Comparison of ENCODE assay signal across 20 cellular contexts in genomic region chr5:147617191-147617606, GRCh38.
"Had no signal": no experiment of that assay in that cellular context is flagged by ENCODE, and none has a peak within 500 bp of the region (broad histone marks: within the 10 kb centered on the region; RNA-seq: fewer than 3 reads in every experiment).

No MANE protein-coding gene starts in this region.

- H3K9me3 ChIP-seq: left lung, upper lobe of left lung had no signal

- H3K27me3 ChIP-seq: foreskin keratinocyte, left lung, upper lobe of left lung had no signal

- H3K4me1 Mint-ChIP-seq: central memory CD8-positive, alpha-beta T cell; T-cell had no signal

- H3K4me1 ChIP-seq: foreskin keratinocyte, left lung, upper lobe of left lung had no signal

- H3K27ac ChIP-seq: foreskin keratinocyte, left lung, upper lobe of left lung, VCaP had no signal

- H3K4me3 ChIP-seq: left lung, upper lobe of left lung had no signal

- H3K27me3 Mint-ChIP-seq: activated CD8-positive, alpha-beta T cell treated with anti-CD3 and anti-CD28 coated beads for 36 hours; activated naive CD8-positive, alpha-beta T cell treated with anti-CD3 and anti-CD28 coated beads, Interleukin-2, amount 50 U/mL, for 24 hours; central memory CD8-positive, alpha-beta T cell; stimulated activated naive CD8-positive, alpha-beta T cell treated with anti-CD3 and anti-CD28 coated beads, Interleukin-15, Interleukin-2, amounts not matched to agents 100 ng/mL and 50 ng/mL, for 24 hours; T-cell had no signal

- H3K4me3 Mint-ChIP-seq: activated CD8-positive, alpha-beta T cell treated with anti-CD3 and anti-CD28 coated beads for 36 hours; activated naive CD8-positive, alpha-beta T cell treated with anti-CD3 and anti-CD28 coated beads, Interleukin-2, amount 50 U/mL, for 24 hours; activated T-helper 1 cell treated with anti-CD3 and anti-CD28 coated beads, Interleukin-12 subunit alpha, Interleukin-12 subunit beta, Interleukin-2, Interleukin-4 antibody, amounts not matched to agents 30 ng/mL and 10 ng/mL and 1 ng/mL, durations not matched to agents 14 hours and 24 hours and 36 hours; central memory CD8-positive, alpha-beta T cell; stimulated activated naive CD8-positive, alpha-beta T cell treated with anti-CD3 and anti-CD28 coated beads, Interleukin-15, Interleukin-2, amounts not matched to agents 100 ng/mL and 50 ng/mL, for 24 hours; T-cell had no signal

- H3K9me3 Mint-ChIP-seq: activated CD8-positive, alpha-beta T cell treated with anti-CD3 and anti-CD28 coated beads for 36 hours; activated naive CD8-positive, alpha-beta T cell treated with anti-CD3 and anti-CD28 coated beads, Interleukin-2, amount 50 U/mL, for 24 hours; activated T-helper 1 cell treated with anti-CD3 and anti-CD28 coated beads, Interleukin-12 subunit alpha, Interleukin-12 subunit beta, Interleukin-2, Interleukin-4 antibody, amounts not matched to agents 30 ng/mL and 10 ng/mL and 1 ng/mL, durations not matched to agents 14 hours and 24 hours and 36 hours; central memory CD8-positive, alpha-beta T cell; stimulated activated naive CD8-positive, alpha-beta T cell treated with anti-CD3 and anti-CD28 coated beads, Interleukin-15, Interleukin-2, amounts not matched to agents 100 ng/mL and 50 ng/mL, for 24 hours had no signal

- DNase-seq: activated CD4-positive, alpha-beta T cell treated with anti-CD3 and anti-CD28 coated beads for 4 hours; activated CD8-positive, alpha-beta memory T cell treated with anti-CD3 and anti-CD28 coated beads, Interleukin-2, amount 50 U/mL, for 48 hours; activated CD8-positive, alpha-beta T cell treated with anti-CD3 and anti-CD28 coated beads for 36 hours; activated naive CD4-positive, alpha-beta T cell; activated naive CD8-positive, alpha-beta T cell treated with anti-CD3 and anti-CD28 coated beads, Interleukin-2, amount 50 U/mL, for 24 hours; dermis blood vessel endothelial cell; foreskin keratinocyte; head of caudate nucleus; islet precursor cell; left lung; mesendoderm; stimulated activated CD4-positive, alpha-beta T cell treated with anti-CD3 and anti-CD28 coated beads, Interleukin-4, amount 100 ng/mL, for 1 hour; stimulated activated CD8-positive, alpha-beta memory T cell treated with anti-CD3 and anti-CD28 coated beads, Interleukin-4, amount 100 ng/mL, for 48 hours; T-cell; T1000; upper lobe of left lung had no signal

- H3K27ac Mint-ChIP-seq: activated CD8-positive, alpha-beta T cell treated with anti-CD3 and anti-CD28 coated beads for 36 hours; activated naive CD8-positive, alpha-beta T cell treated with anti-CD3 and anti-CD28 coated beads, Interleukin-2, amount 50 U/mL, for 24 hours; activated T-helper 1 cell treated with anti-CD3 and anti-CD28 coated beads, Interleukin-12 subunit alpha, Interleukin-12 subunit beta, Interleukin-2, Interleukin-4 antibody, amounts not matched to agents 30 ng/mL and 10 ng/mL and 1 ng/mL, durations not matched to agents 14 hours and 24 hours and 36 hours; stimulated activated naive CD8-positive, alpha-beta T cell treated with anti-CD3 and anti-CD28 coated beads, Interleukin-15, Interleukin-2, amounts not matched to agents 100 ng/mL and 50 ng/mL, for 24 hours; T-cell had no signal

- ATAC-seq: activated CD8-positive, alpha-beta T cell treated with anti-CD3 and anti-CD28 coated beads for 36 hours; activated naive CD8-positive, alpha-beta T cell treated with anti-CD3 and anti-CD28 coated beads, Interleukin-2, amount 50 U/mL, for 24 hours; foreskin keratinocyte; left lung; T-cell had no signal

- H3K36me3 ChIP-seq: left lung, upper lobe of left lung had no signal
